In the genomic region with DNA sequence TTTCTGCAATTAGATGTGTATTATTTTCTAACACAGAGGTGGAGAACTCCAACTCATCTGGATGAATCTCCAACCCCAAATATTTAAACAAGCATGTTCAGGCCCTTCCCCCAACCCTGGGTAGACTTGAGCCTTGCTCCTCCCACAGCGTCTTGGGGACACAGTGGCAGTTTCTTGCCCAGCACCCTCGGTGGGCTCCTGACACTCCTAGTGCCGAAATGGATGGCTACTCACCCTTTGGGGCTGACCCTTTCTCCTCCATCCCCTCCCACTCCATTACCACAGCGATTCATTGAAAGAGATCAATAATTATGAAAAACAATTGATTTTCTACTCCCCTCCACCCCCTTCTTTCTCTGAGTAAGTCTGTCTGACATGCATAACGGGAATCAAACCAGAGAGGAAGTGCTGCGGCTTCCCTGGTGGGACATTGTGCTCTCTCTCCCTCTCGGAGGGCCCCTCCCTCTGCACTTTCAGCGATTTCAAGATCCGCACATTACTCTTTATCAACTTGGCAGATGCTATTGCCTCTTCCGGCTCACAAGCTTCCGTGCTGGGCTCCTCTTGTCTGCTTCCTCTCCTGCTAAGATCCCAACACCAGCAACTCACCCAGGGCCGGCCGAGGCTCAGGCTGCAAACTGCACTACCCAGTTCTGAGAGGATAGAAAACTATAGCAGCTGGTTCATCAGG, we compare ENCODE assay signal across 8 cellular contexts.
DNase-seq lines count a peak whose midpoint lies in the region; ATAC-seq, FAIRE-seq and TF ChIP-seq lines count a peak whose summit lies in the region.

No MANE protein-coding gene starts in this region.

- H3K4me3 ChIP-seq in psoas muscle: peak overlapping the region; percentile 11

- no peaks in the 10 kb centered on the region for H3K9me3 ChIP-seq in psoas muscle

- FAIRE-seq in HTR-8/SVneo (lab: Jason Lieb, UNC): no peak

- peaks cover 0 to 9% (median 3%) of the 10 kb centered on the region in 3 donors for H3K27me3 ChIP-seq in psoas muscle (ENCODE audit: insufficient read depth in 3 of 3, low read length in 2 of 3)

- no peak overlapping the region for H3K27ac ChIP-seq in psoas muscle

- 12 to 17% (median 14%) methylated on average over 13 of the region's 13 CpGs for WGBS in psoas muscle, 3 donors

- no peaks in the 10 kb centered on the region for H3K4me1 ChIP-seq in psoas muscle

- H3K36me3 ChIP-seq in psoas muscle (ENCODE audit: insufficient read depth in 1 of 2, low read depth in 1 of 2): no peaks in the 10 kb centered on the region

- ATAC-seq in psoas muscle (peak in 3 of 4 donors; percentile 23 to 57 (median 56)), GM18861 (IDR thresholded peaks at IDR 0.05; ENCODE audit: unreplicated experiment) (no peak), HG02884 (IDR thresholded peaks at IDR 0.05; ENCODE audit: unreplicated experiment) (no peak)

- no peak for TF ChIP-seq CTCF in psoas muscle (IDR thresholded peaks at IDR 0.05)

- intact Hi-C loops in psoas muscle (cut with DNase I): no loop called here

- DNase-seq in CD1c-positive myeloid dendritic cell (ENCODE audit: extremely low spot score) (peak; percentile 24), HTR-8/SVneo (ENCODE audit: insufficient read length, low spot score) (peak; percentile 4), germinal center (ENCODE audit: low spot score) (peak; percentile 17), psoas muscle (peak; percentile 33 to 69), NCI-H446 (lab: John Stamatoyannopoulos, UW) (no peak)
- peak; percentile 19 for DNase-seq in activated CD8-positive, alpha-beta memory T cell treated with anti-CD3 and anti-CD28 coated beads, Interleukin-2, amount 50 U/mL, for 4 hours

Comparison
In these comparisons a context has a peak if more than half of its experiments do, and no peak if none do; other contexts are left out.
1. DNase-seq: peak in CD1c-positive myeloid dendritic cell (single experiment), HTR-8/SVneo (single experiment), activated CD8-positive, alpha-beta memory T cell treated with anti-CD3 and anti-CD28 coated beads, Interleukin-2, amount 50 U/mL, for 4 hours (single experiment), germinal center (single experiment) and psoas muscle (2 of 2); none in NCI-H446 (0 of 2).
2. ATAC-seq: peak in psoas muscle (3 of 4); none in GM18861 (single experiment) and HG02884 (single experiment).